ENCODE assay signal across 9 cellular contexts in the genomic region with DNA sequence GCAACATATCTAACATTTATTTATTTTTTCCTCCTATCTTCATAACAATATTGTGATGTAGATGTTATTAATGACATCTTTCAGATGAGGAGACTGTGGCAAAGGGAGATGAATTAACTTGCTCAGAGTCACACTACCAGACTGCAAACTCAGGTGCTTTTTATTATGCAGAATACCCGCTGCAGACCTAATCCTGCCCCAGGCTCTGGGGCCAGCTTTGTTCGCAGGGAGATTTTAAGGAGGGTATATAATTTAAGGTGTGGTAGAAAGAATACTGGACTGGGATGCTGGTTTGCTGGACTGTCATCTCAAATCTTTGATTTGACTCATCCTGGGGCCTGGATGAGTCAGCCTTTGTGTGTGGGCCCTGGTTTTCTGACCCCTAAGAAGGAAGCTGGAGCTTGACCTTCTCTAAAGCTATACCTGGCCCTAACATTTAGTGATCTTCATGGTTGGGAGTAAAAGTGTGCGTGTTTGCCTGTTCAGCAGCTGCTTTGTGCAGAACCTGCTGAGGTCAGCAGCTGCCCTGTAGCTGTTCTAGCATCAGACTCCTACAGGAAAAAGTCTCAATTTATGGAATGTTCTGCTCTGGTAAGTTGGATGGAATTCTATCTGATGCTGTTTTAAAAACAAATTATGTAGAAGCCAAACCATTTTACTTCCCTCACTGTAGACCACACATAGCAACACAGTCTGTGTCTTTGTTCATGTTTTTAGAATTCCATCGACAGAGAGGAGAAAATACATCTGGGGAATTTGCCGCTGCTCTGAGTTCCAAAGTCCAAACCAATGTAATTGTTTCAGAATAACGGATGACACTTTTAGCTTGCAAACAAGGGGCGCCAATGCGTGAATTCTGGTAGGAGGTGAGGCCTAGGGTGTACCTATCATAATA. TPM values are rescaled to one million over a fixed set of nuclear protein-coding genes. Genes with fewer than 3 reads are reported as not detected.
A peak's percentile ranks its signal among the peaks of the same experiment; 100 is the strongest.
DNase-seq lines count a peak whose midpoint lies in the region; ATAC-seq and TF ChIP-seq lines count a peak whose summit lies in the region.
"Had no signal": no experiment of that assay in that cellular context is flagged by ENCODE, and none has a peak within 500 bp of the region (broad histone marks: within the 10 kb centered on the region; RNA-seq: fewer than 3 reads in every experiment).

No MANE protein-coding gene starts in this region.

- ATAC-seq in GM19395 (IDR thresholded peaks at IDR 0.05; ENCODE audit: unreplicated experiment) (peak; percentile 52), HG03175 (IDR thresholded peaks at IDR 0.05; ENCODE audit: unreplicated experiment) (peak; percentile 51)

- no peak overlapping the region for H3K4me3 ChIP-seq in AG04450 (ENCODE audit: low read depth, low read length)
- H3K4me3 ChIP-seq in transverse colon, result no peak overlapping the region
- no peak overlapping the region for H3K4me3 ChIP-seq in uterus

- in situ Hi-C loops in transverse colon (cut with MboI; ENCODE audit: low pct_ligation_motif_present in 1 of 4, low pct_unique_long_range_greater_than_20kb in 1 of 4, low sequenced_read_pairs in 3 of 4), result loop anchor here in 1 of 4 donors (25.0 kb wide), 1 partner anchor 310 kb away; the partner anchor contains the start of genes ATOX1 and G3BP1

- TF ChIP-seq CTCF in AG04450 (IDR thresholded peaks at IDR 0.05; ENCODE audit: low read depth, low read length) (no peak), transverse colon (IDR thresholded peaks at IDR 0.05) (no peak), uterus (IDR thresholded peaks at IDR 0.05) (no peak)

- intact Hi-C loops in transverse colon (cut with DNase I; ENCODE audit: low total_unique reads) (no loop called here), uterus (cut with DNase I; ENCODE audit: low total_unique reads) (no loop called here)

- H3K36me3 ChIP-seq in transverse colon, result no peaks in the 10 kb centered on the region
- H3K36me3 ChIP-seq in uterus, result no peaks in the 10 kb centered on the region

- peaks cover 12 to 75% (median 42%) of the 10 kb centered on the region in 4 donors for H3K4me1 ChIP-seq in transverse colon
- H3K4me1 ChIP-seq in uterus, result no peaks in the 10 kb centered on the region

- peak; percentile 24 for DNase-seq in AG04450 (ENCODE audit: low read depth, low spot score)
- DNase-seq in dermis blood vessel endothelial cell, result peak; percentile 8
- no peak for DNase-seq in transverse colon
- DNase-seq in uterus, result no peak
- no peak for DNase-seq in NCI-H774 (lab: John Stamatoyannopoulos, UW)
- no peak for DNase-seq in NK-92 treated with Interleukin-12 subunit alpha and Interleukin-12 subunit beta, amount 100 ng/mL, for 24 hours (lab: John Stamatoyannopoulos, UW)
- DNase-seq: C1 segment of cervical spinal cord had no signal

- POLR2A ChIA-PET in AG04450 (lab: Yijun Ruan, JAX), result interaction anchor here (0.7 to 1.4 kb wide), 3 partner anchors 28 to 319 kb away, joined by 3 to 5 read pairs (median 3); no protein-coding TSS in a partner anchor

- 54 to 56% methylated on average over 8 of the region's 8 CpGs for WGBS in transverse colon (ENCODE audit: low coverage in 1 of 2), 2 donors

- H3K27me3 ChIP-seq in AG04450 (ENCODE audit: control insufficient read depth, insufficient read depth, low read length), result no peaks in the 10 kb centered on the region
- no peaks in the 10 kb centered on the region for H3K27me3 ChIP-seq in transverse colon
- H3K27me3 ChIP-seq in uterus, result no peaks in the 10 kb centered on the region

- CTCF ChIA-PET in AG04450 (lab: Charles Lee), result interaction anchor here (0.6 to 6.4 kb wide), 7 partner anchors 7 to 400 kb away, joined by 3 to 53 read pairs (median 6); no protein-coding TSS in a partner anchor

- H3K9me3 ChIP-seq in AG04450 (ENCODE audit: control insufficient read depth, insufficient read depth, low read length) (no peaks in the 10 kb centered on the region; the same call in 1 of the 2 replicates), transverse colon (no peaks in the 10 kb centered on the region), uterus (no peaks in the 10 kb centered on the region)

- H3K27ac ChIP-seq in AG04450 (ENCODE audit: low read depth, low read length), result peak overlapping the region; percentile 70
- peak overlapping the region in 1 of 4 donors; percentile 27 for H3K27ac ChIP-seq in transverse colon
- peak overlapping the region in 1 of 2 donors; percentile 19 for H3K27ac ChIP-seq in uterus

- no peak for TF ChIP-seq POLR2A in transverse colon (IDR thresholded peaks at IDR 0.05)
- TF ChIP-seq POLR2A in uterus (IDR thresholded peaks at IDR 0.05), result no peak

- no peak for TF ChIP-seq EP300 in transverse colon (IDR thresholded peaks at IDR 0.05; ENCODE audit: low read depth)

RNA-seq across cellular contexts. Expression of gene SLC36A1, which starts 4.5 kb away (rescaled TPM):
- 22.2 and 22.3 TPM in 2 replicates for polyA plus RNA-seq in AG04450 (2011; rRNA removed)
- 49.0 and 61.2 TPM in 2 replicates for polyA minus RNA-seq in AG04450 (2011; rRNA and poly(A)+ RNA removed)
- 2.7 and 3.6 TPM in 2 replicates for total RNA-seq in dermis blood vessel endothelial cell
- 10 to 100 TPM; 35.2 to 91.3 (median 69.8) TPM for total RNA-seq in transverse colon
- total RNA-seq in uterus, result 10 to 100 TPM in 1 of 4 donors, 1 to 10 TPM in 3; 5.0 to 10.1 (median 5.8) TPM

Comparison
In these comparisons a context has a peak if more than half of its experiments do, and no peak if none do; other contexts are left out.
1. DNase-seq: peak in AG04450 (single experiment) and dermis blood vessel endothelial cell (single experiment); none in transverse colon (single experiment), uterus (0 of 2), NCI-H774 (single experiment) and NK-92 treated with Interleukin-12 subunit alpha and Interleukin-12 subunit beta, amount 100 ng/mL, for 24 hours (single experiment).